ENCODE assay signal across 10 cellular contexts in the genomic region with DNA sequence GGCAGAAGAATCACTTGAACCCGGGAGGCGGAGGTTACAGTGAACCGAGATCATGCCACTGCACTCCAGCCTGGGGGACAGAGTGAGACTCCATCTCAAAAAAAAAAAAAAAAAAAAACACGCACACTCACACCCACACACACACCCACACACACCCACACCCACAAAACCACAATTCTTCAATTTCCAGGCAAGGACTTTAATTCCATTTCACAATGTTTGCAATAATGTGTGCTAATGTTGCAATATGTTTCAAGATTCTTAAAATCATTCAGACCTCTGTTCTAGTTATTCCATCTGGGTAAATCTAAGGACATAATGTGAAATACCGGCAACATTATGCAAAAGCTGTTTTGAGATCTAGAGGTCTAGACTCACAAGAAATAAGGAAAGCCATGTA. TPM values are rescaled to one million over a fixed set of nuclear protein-coding genes. Genes with fewer than 3 reads are reported as not detected.
DNase-seq lines count a peak whose midpoint lies in the region; ATAC-seq and TF ChIP-seq lines count a peak whose summit lies in the region.
"Had no signal": no experiment of that assay in that cellular context is flagged by ENCODE, and none has a peak within 500 bp of the region (broad histone marks: within the 10 kb centered on the region; RNA-seq: fewer than 3 reads in every experiment).

No MANE protein-coding gene starts in this region.

- intact Hi-C loops in OCI-LY7 (cut with micrococcal nuclease; ENCODE audit: unreplicated experiment), result loop anchor here (1.0 to 2.0 kb wide), 4 partner anchors 19 to 61 kb away; no protein-coding TSS in a partner anchor

- peak overlapping the region; percentile 25 for H3K4me3 ChIP-seq in OCI-LY7 (ENCODE audit: low read depth, low read length, poor library complexity, severe bottlenecking)
- H3K4me3 ChIP-seq: ascending aorta had no signal

- peak; percentile 67 for DNase-seq in activated effector memory CD4-positive, alpha-beta T cell treated with anti-CD3 and anti-CD28 coated beads, Interleukin-2, amount 50 U/mL, for 16 hours
- no peak for DNase-seq in activated effector memory CD4-positive, alpha-beta T cell treated with Interleukin-2 at 50 U/mL for 16 hours
- DNase-seq in OCI-LY7 (ENCODE audit: low spot score) (no peak), dedifferentiated amniotic fluid mesenchymal stem cell (ENCODE audit: extremely low spot score) (peak; percentile 74), DMS 273 treated with DMSO at 0.1 percent for 48 hours (lab: John Stamatoyannopoulos, UW) (no peak)
- peak; percentile 32 to 43 for DNase-seq in stimulated activated CD8-positive, alpha-beta memory T cell treated with anti-CD3 and anti-CD28 coated beads, Interleukin-7, amount 100 ng/mL, for 4 hours (ENCODE audit: low read depth in 2 of 2)
- DNase-seq: BE2C had no signal

- TF ChIP-seq CTCF in OCI-LY7 (conservative IDR thresholded peaks at IDR 0.05; ENCODE audit: low read length), result no peak

- peak overlapping the region; percentile 65 for H3K4me2 ChIP-seq in OCI-LY7 (ENCODE audit: low read length)

- H3K9me3 ChIP-seq in OCI-LY7 (ENCODE audit: low read length), result peaks cover 38% of the 10 kb centered on the region
- H3K9me3 ChIP-seq: ascending aorta, BE2C had no signal

- ATAC-seq in GM18907 (IDR thresholded peaks at IDR 0.05; ENCODE audit: unreplicated experiment) (no peak), GM21360 (IDR thresholded peaks at IDR 0.05; ENCODE audit: unreplicated experiment) (no peak)

- no peak overlapping the region for H2AFZ ChIP-seq in OCI-LY7 (ENCODE audit: low read length)

- POLR2A ChIA-PET in OCI-LY7 (lab: Charles Lee), result interaction anchor here (0.6 to 0.7 kb wide), 2 partner anchors 23 to 440 kb away, joined by 3 read pairs; no protein-coding TSS in a partner anchor

- H4K20me1 ChIP-seq in OCI-LY7 (ENCODE audit: insufficient read depth, low read length), result no peaks in the 10 kb centered on the region

- H3K4me1 ChIP-seq in OCI-LY7 (ENCODE audit: insufficient read depth, low read length, poor library complexity, severe bottlenecking), result peaks cover 58% of the 10 kb centered on the region
- H3K4me1 ChIP-seq: ascending aorta, BE2C had no signal

- H3K79me2 ChIP-seq in OCI-LY7 (ENCODE audit: insufficient read depth, low read depth, low read length), result peaks cover 13% of the 10 kb centered on the region

- CTCF ChIA-PET in OCI-LY7 (lab: Charles Lee; ENCODE audit: unreplicated experiment), result interaction anchor here (0.6 kb wide), 1 partner anchor 51 kb away, joined by 3 read pairs; no protein-coding TSS in a partner anchor

- H3K27ac ChIP-seq in OCI-LY7 (ENCODE audit: low read depth, low read length, poor library complexity, severe bottlenecking), result peak overlapping the region; percentile 92
- H3K27ac ChIP-seq: ascending aorta had no signal

- H3K9me2 ChIP-seq in OCI-LY7 (ENCODE audit: insufficient read depth, low read length), result no peaks in the 10 kb centered on the region

- H3K36me3 ChIP-seq in OCI-LY7 (ENCODE audit: insufficient read depth, low read length), result peaks cover 85% of the 10 kb centered on the region
- H3K36me3 ChIP-seq: BE2C had no signal

- no TSS peak for BruUV-seq in OCI-LY7 (replicated peaks; lab: Mats Ljungman, UMichigan)

RNA-seq across cellular contexts. Expression of gene CCDC69, which starts 28.3 kb away (rescaled TPM):
- 111 and 123 TPM in 2 replicates for total RNA-seq in OCI-LY7 (2014; rRNA removed; shearing (Covaris generic))
- total RNA-seq in OCI-LY7 (2022), result 118 and 119 TPM in 2 replicates

RNA-seq across cellular contexts. Expression of gene ANXA6, which starts 38.0 kb away (rescaled TPM):
- 26.1 and 35.6 TPM in 2 replicates for total RNA-seq in OCI-LY7 (2014; rRNA removed; shearing (Covaris generic))
- 52.9 and 74.1 TPM in 2 replicates for total RNA-seq in OCI-LY7 (2022)

RNA-seq across cellular contexts. Expression of gene GM2A, which starts 57.4 kb away (rescaled TPM):
- 52.4 and 60.2 TPM in 2 replicates for total RNA-seq in OCI-LY7 (2014; rRNA removed; shearing (Covaris generic))
- total RNA-seq in OCI-LY7 (2022), result 52.9 and 64.5 TPM in 2 replicates

Comparison
In these comparisons a context has a peak if more than half of its experiments do, and no peak if none do; other contexts are left out.
1. DNase-seq: peak in activated effector memory CD4-positive, alpha-beta T cell treated with anti-CD3 and anti-CD28 coated beads, Interleukin-2, amount 50 U/mL, for 16 hours (single experiment), dedifferentiated amniotic fluid mesenchymal stem cell (single experiment) and stimulated activated CD8-positive, alpha-beta memory T cell treated with anti-CD3 and anti-CD28 coated beads, Interleukin-7, amount 100 ng/mL, for 4 hours (2 of 2); none in activated effector memory CD4-positive, alpha-beta T cell treated with Interleukin-2 at 50 U/mL for 16 hours (single experiment), OCI-LY7 (single experiment) and DMS 273 treated with DMSO at 0.1 percent for 48 hours (single experiment).